ENCODE assay signal across 9 cellular contexts in genomic region chr17:81890447-81891302, GRCh38. TPM values are rescaled to one million over a fixed set of nuclear protein-coding genes. Genes with fewer than 3 reads are reported as not detected.
A peak's percentile ranks its signal among the peaks of the same experiment; 100 is the strongest.
DNase-seq lines count a peak whose midpoint lies in the region; ATAC-seq, FAIRE-seq and TF ChIP-seq lines count a peak whose summit lies in the region.
"Had no signal": no experiment of that assay in that cellular context is flagged by ENCODE, and none has a peak within 500 bp of the region (broad histone marks: within the 10 kb centered on the region; RNA-seq: fewer than 3 reads in every experiment).

No MANE protein-coding gene starts in this region.

- intact Hi-C loops in kidney (cut with DNase I), result no loop called here

- CTCF ChIA-PET in activated naive CD4-positive, alpha-beta T cell treated with anti-CD3 and anti-CD28 coated beads, Interleukin-2, amount 10 ng/mL, durations not matched to agents 7 days and 5 days (lab: Charles Lee), result interaction anchor here (0.6 kb wide), 1 partner anchor 36 kb away, joined by 3 read pairs; no protein-coding TSS in a partner anchor

- ATAC-seq in HG03354 (IDR thresholded peaks at IDR 0.05; ENCODE audit: poor library complexity, severe bottlenecking, unreplicated experiment) (peak; percentile 24), HG03457 (IDR thresholded peaks at IDR 0.05; ENCODE audit: unreplicated experiment) (no peak)

- H3K27ac ChIP-seq in kidney (ENCODE audit: low read depth in 2 of 2, low read length in 2 of 2), result no peak overlapping the region
- H3K27ac ChIP-seq in substantia nigra (ENCODE audit: low read depth, low read length, poor library complexity, severe bottlenecking), result peak overlapping the region; percentile 59

- H3K4me3 ChIP-seq in kidney (ENCODE audit: low read length in 2 of 2), result peak overlapping the region; percentile 24 to 81

- H3K4me1 Mint-ChIP-seq in activated naive CD4-positive, alpha-beta T cell treated with anti-CD3 and anti-CD28 coated beads, Interleukin-2, amount 10 ng/mL, durations not matched to agents 7 days and 5 days, result peaks cover 42% of the 10 kb centered on the region

- peaks cover 40% of the 10 kb centered on the region for H3K36me3 Mint-ChIP-seq in activated naive CD4-positive, alpha-beta T cell treated with anti-CD3 and anti-CD28 coated beads, Interleukin-2, amount 10 ng/mL, durations not matched to agents 7 days and 5 days

- H3K27ac Mint-ChIP-seq in activated naive CD4-positive, alpha-beta T cell treated with anti-CD3 and anti-CD28 coated beads, Interleukin-2, amount 10 ng/mL, durations not matched to agents 7 days and 5 days, result peak overlapping the region; percentile 98

- H3K4me1 ChIP-seq in kidney (ENCODE audit: control insufficient read depth in 1 of 2, insufficient read depth in 1 of 2, low read depth in 1 of 2, low read length in 2 of 2), result peaks cover 5 to 7% of the 10 kb centered on the region in 2 donors

- no peaks in the 10 kb centered on the region for H3K9me3 ChIP-seq in kidney (ENCODE audit: control insufficient read depth in 1 of 2, low read length in 2 of 2)

- peak overlapping the region; percentile 87 for H3K4me3 Mint-ChIP-seq in activated naive CD4-positive, alpha-beta T cell treated with anti-CD3 and anti-CD28 coated beads, Interleukin-2, amount 10 ng/mL, durations not matched to agents 7 days and 5 days

- H3K36me3 ChIP-seq in kidney (ENCODE audit: control insufficient read depth in 1 of 2, insufficient read depth in 2 of 2, low read length in 2 of 2), result peaks cover 21 to 26% of the 10 kb centered on the region in 2 donors

- peak overlapping the region in 1 of 2 donors; percentile 77 for H3K9ac ChIP-seq in kidney (ENCODE audit: low read length in 2 of 2)

- H3K9me3 Mint-ChIP-seq in activated naive CD4-positive, alpha-beta T cell treated with anti-CD3 and anti-CD28 coated beads, Interleukin-2, amount 10 ng/mL, durations not matched to agents 7 days and 5 days, result no peaks in the 10 kb centered on the region

- no peak for TF ChIP-seq CTCF in kidney (IDR thresholded peaks at IDR 0.05; ENCODE audit: borderline replicate concordance, extremely low read depth, insufficient read depth)

- H3K27me3 Mint-ChIP-seq in activated naive CD4-positive, alpha-beta T cell treated with anti-CD3 and anti-CD28 coated beads, Interleukin-2, amount 10 ng/mL, durations not matched to agents 7 days and 5 days, result no peaks in the 10 kb centered on the region

- no peak for FAIRE-seq in kidney (lab: Jason Lieb, UNC)
- FAIRE-seq: A204.1 had no signal

- peak; percentile 53 for DNase-seq in DMS 273 (lab: John Stamatoyannopoulos, UW; ENCODE audit: unreplicated experiment)
- no peak for DNase-seq in DMS 273 treated with DMSO at 0.1 percent for 48 hours (lab: John Stamatoyannopoulos, UW)
- DNase-seq in activated naive CD4-positive, alpha-beta T cell treated with anti-CD3 and anti-CD28 coated beads, Interleukin-2, amount 10 ng/mL, durations not matched to agents 7 days and 5 days, result peak; percentile 59
- DNase-seq in kidney, result peak; percentile 76
- no peak for DNase-seq in substantia nigra (lab: John Stamatoyannopoulos, UW)
- DNase-seq in ureter (ENCODE audit: low spot score), result no peak

RNA-seq across cellular contexts. Expression of gene ALYREF, which starts 0.7 kb away (rescaled TPM):
- total RNA-seq in kidney (59.3 TPM), ureter (64.2 TPM)
- polyA plus RNA-seq in kidney (ENCODE audit: insufficient read depth, low read depth, low replicate concordance), result 45.3 TPM

RNA-seq across cellular contexts. Expression of gene ANAPC11, which starts 0.8 kb away (rescaled TPM):
- total RNA-seq in kidney (88.6 TPM), ureter (70.3 TPM)
- 220 TPM for polyA plus RNA-seq in kidney (ENCODE audit: insufficient read depth, low read depth, low replicate concordance)

RNA-seq across cellular contexts. Expression of gene NPB, which starts 11.4 kb away (rescaled TPM):
- total RNA-seq in kidney (0.66 TPM), ureter (0.29 TPM)
- polyA plus RNA-seq in kidney (ENCODE audit: insufficient read depth, low read depth, low replicate concordance), result 1.4 TPM

RNA-seq across cellular contexts. Expression of gene ARHGDIA, which starts 19.5 kb away (rescaled TPM):
- total RNA-seq in kidney (453 TPM), ureter (498 TPM)
- 424 TPM for polyA plus RNA-seq in kidney (ENCODE audit: insufficient read depth, low read depth, low replicate concordance)

RNA-seq across cellular contexts. Expression of gene PCYT2, which starts 20.5 kb away (rescaled TPM):
- 28.4 TPM for total RNA-seq in kidney
- polyA plus RNA-seq in kidney (ENCODE audit: insufficient read depth, low read depth, low replicate concordance), result 104 TPM
- 58.9 TPM for total RNA-seq in ureter

Comparison
In these comparisons a context has a peak if more than half of its experiments do, and no peak if none do; other contexts are left out.
1. DNase-seq: peak in DMS 273 (single experiment), activated naive CD4-positive, alpha-beta T cell treated with anti-CD3 and anti-CD28 coated beads, Interleukin-2, amount 10 ng/mL, durations not matched to agents 7 days and 5 days (single experiment) and kidney (single experiment); none in DMS 273 treated with DMSO at 0.1 percent for 48 hours (single experiment), substantia nigra (0 of 49) and ureter (single experiment).